8 cellular contexts compared by ENCODE assay signal in the genomic region with DNA sequence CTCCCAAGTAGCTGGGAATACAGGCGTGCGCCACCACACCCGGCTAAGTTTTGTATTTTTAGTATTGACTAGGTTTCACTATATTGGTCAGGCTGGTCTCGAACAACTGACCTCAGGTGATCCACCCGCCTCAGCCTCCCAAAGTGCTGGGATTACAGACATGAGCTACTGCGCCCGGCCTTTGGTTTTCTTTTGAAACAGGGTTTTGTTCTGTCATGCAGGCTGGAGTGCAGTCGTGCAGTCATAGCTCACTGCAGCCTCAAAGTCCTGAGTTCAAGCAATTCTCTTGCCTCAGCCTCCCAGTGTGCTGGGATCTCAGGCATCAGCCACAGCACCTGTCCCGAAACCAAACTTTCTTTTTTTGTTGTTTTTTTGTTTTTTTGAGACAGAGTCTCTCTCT.
"Had no signal": no experiment of that assay in that cellular context is flagged by ENCODE, and none has a peak within 500 bp of the region (broad histone marks: within the 10 kb centered on the region; RNA-seq: fewer than 3 reads in every experiment).

No MANE protein-coding gene starts in this region.

- FAIRE-seq: G401.6, GM12878, GM12891, GM12892, GM18507, GM19239 had no signal

- DNase-seq: GDM1, GF-D8 had no signal
